In the genomic region with DNA sequence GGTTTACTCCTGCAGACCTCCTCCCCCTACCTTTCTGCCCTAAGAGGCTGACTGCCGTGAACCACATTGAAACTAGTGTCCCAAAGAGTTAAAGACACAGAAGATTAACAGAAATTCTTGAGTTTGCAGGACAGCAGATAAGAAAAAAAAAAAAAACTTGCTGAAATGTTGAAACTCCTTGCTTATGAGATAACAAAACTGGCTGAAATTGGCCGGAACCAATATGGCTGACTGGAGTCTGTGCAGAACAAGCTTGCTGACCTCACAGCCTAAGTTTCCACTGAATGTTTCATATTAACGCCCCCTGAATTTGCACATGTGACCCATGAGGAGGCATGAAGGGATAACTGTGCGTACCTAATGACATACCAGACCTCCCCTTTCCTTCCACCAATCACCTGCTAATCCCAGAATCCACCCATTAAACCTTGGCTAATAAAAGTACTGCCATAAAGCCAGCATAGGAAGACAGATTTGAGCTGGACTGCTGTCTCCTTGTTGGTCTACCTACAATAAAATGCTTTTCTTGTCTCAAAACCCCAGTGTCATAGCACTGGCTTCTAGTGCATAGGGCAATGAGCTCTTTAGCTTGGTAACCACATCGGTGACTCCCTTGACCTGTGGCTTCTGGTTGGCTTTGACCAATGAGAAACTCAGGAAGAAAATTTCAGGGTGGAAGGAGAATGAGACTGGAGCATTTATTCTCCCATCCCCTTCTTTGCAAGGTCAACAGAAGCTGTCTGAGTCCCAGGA, we compare ENCODE assay signal across 16 cellular contexts.
"Had no signal": no experiment of that assay in that cellular context is flagged by ENCODE, and none has a peak within 500 bp of the region (broad histone marks: within the 10 kb centered on the region; RNA-seq: fewer than 3 reads in every experiment).

No MANE protein-coding gene starts in this region.

- ATAC-seq: foreskin keratinocyte; stimulated activated naive B cell treated with anti-CD40 and anti-IgM and Interleukin-4, amounts not matched to agents 10 μg/mL and 1 μg/mL and 100 μg/mL, for 72 hours had no signal

- DNase-seq: activated CD4-positive, alpha-beta T cell treated with anti-CD3 and anti-CD28 coated beads for 1 hour; activated CD4-positive, alpha-beta T cell treated with anti-CD3 and anti-CD28 coated beads, Interleukin-2, amount 50 U/mL, for 4 hours; activated gamma-delta T cell; dorsolateral prefrontal cortex; kidney; nephron progenitor cell; right lobe of liver; spleen; stimulated activated naive B cell treated with anti-CD40 and anti-IgM and Interleukin-4, amounts not matched to agents 10 μg/mL and 1 μg/mL and 100 μg/mL, for 72 hours; T1000 had no signal

- H3K36me3 Mint-ChIP-seq: activated naive CD4-positive, alpha-beta T cell treated with anti-CD3 and anti-CD28 coated beads, Interleukin-2, amount 50 U/mL, for 24 hours; mesothelial cell of epicardium; stimulated activated naive B cell treated with anti-CD40 and anti-IgM and Interleukin-4, amounts not matched to agents 10 μg/mL and 1 μg/mL and 100 μg/mL, for 72 hours had no signal

- H3K4me1 ChIP-seq: foreskin keratinocyte, right lobe of liver, spleen had no signal

- H3K4me1 Mint-ChIP-seq: activated naive CD4-positive, alpha-beta T cell treated with anti-CD3 and anti-CD28 coated beads, Interleukin-2, amount 50 U/mL, for 24 hours; mesothelial cell of epicardium; stimulated activated naive B cell treated with anti-CD40 and anti-IgM and Interleukin-4, amounts not matched to agents 10 μg/mL and 1 μg/mL and 100 μg/mL, for 72 hours had no signal

- H3K27me3 ChIP-seq: cardiac muscle cell, foreskin keratinocyte, right lobe of liver, thyroid gland had no signal

- H3K4me3 ChIP-seq: cardiac muscle cell, dorsolateral prefrontal cortex, right lobe of liver, spleen, thyroid gland had no signal

- H3K27ac Mint-ChIP-seq: activated naive CD4-positive, alpha-beta T cell treated with anti-CD3 and anti-CD28 coated beads, Interleukin-2, amount 50 U/mL, for 24 hours; mesothelial cell of epicardium; stimulated activated naive B cell treated with anti-CD40 and anti-IgM and Interleukin-4, amounts not matched to agents 10 μg/mL and 1 μg/mL and 100 μg/mL, for 72 hours had no signal

- H3K36me3 ChIP-seq: cardiac muscle cell, right lobe of liver, spleen, thyroid gland had no signal

- H3K9me3 Mint-ChIP-seq: activated naive CD4-positive, alpha-beta T cell treated with anti-CD3 and anti-CD28 coated beads, Interleukin-2, amount 50 U/mL, for 24 hours; mesothelial cell of epicardium; stimulated activated naive B cell treated with anti-CD40 and anti-IgM and Interleukin-4, amounts not matched to agents 10 μg/mL and 1 μg/mL and 100 μg/mL, for 72 hours had no signal

- H3K27ac ChIP-seq: cardiac muscle cell, dorsolateral prefrontal cortex, foreskin keratinocyte, right lobe of liver, spleen, thyroid gland, VCaP had no signal

- H3K9me3 ChIP-seq: right lobe of liver, spleen, thyroid gland had no signal

- H3K4me3 Mint-ChIP-seq: activated naive CD4-positive, alpha-beta T cell treated with anti-CD3 and anti-CD28 coated beads, Interleukin-2, amount 50 U/mL, for 24 hours; mesothelial cell of epicardium; nephron progenitor cell; stimulated activated naive B cell treated with anti-CD40 and anti-IgM and Interleukin-4, amounts not matched to agents 10 μg/mL and 1 μg/mL and 100 μg/mL, for 72 hours had no signal
